6 cellular contexts compared by ENCODE assay signal in the genomic region with DNA sequence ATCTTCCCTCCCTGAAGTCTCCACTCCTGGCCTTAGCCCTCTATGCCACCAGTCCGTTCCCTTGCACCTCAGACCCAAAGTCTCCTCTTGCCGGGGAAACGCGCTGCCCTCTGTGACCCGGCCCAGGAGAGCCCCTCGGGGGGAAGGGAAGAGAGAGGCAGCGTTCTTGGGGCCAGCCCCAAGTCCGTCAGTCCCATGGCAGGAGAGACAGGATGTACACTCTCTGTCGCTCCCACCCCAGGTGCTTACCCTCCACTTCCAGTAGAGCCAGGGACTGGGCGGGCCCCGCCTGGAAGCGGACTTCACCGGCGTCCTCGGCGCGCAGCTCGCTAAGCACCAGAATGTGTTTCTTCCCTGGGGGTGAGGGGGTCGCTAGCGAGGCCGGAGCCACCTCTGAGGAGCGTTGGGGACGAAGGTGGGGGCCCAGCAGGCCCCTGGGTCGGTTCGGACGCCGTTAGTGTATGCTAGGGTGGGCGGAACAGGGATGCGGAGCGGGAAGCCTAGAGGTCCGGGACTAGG. TPM values are rescaled to one million over a fixed set of nuclear protein-coding genes. Genes with fewer than 3 reads are reported as not detected.
DNase-seq lines count a peak whose midpoint lies in the region; ATAC-seq and TF ChIP-seq lines count a peak whose summit lies in the region.

No MANE protein-coding gene starts in this region.

- H3K27me3 Mint-ChIP-seq in naive B cell, result peaks cover 32 to 89% (median 86%) of the 10 kb centered on the region in 3 donors

- H3K36me3 ChIP-seq in adrenal gland (replicated peaks in 1 of 2), result no peaks in the 10 kb centered on the region

- DNase-seq in DMS53 (lab: John Stamatoyannopoulos, UW) (peak; percentile 82), adrenal gland (peak in 2 of 7 donors; percentile 52 to 73), naive B cell (no peak), SIG-M5 (lab: John Stamatoyannopoulos, UW) (no peak), NAMALWA (ENCODE audit: low spot score) (no peak)

- intact Hi-C loops in adrenal gland (cut with DNase I), result no loop called here

- peak overlapping the region; percentile 69 to 87 (median 79) for H3K4me3 Mint-ChIP-seq in naive B cell

- ATAC-seq in HG02938 (IDR thresholded peaks at IDR 0.05; ENCODE audit: unreplicated experiment) (peak; percentile 12), naive B cell (ENCODE audit: low read depth in 2 of 2) (peak; percentile 4 to 11)

- H3K4me3 ChIP-seq in adrenal gland, result peak overlapping the region in 2 of 4 donors; percentile 61 to 62

- H3K27me3 ChIP-seq in adrenal gland, result no peaks in the 10 kb centered on the region

- TF ChIP-seq POLR2A in adrenal gland (IDR thresholded peaks at IDR 0.05), result no peak

- no peaks in the 10 kb centered on the region for H3K9me3 ChIP-seq in adrenal gland (replicated peaks in 1 of 3)

- peak overlapping the region in 3 of 6 donors; percentile 56 to 90 (median 65) for H3K27ac Mint-ChIP-seq in naive B cell

- peaks cover 11 to 13% (median 12%) of the 10 kb centered on the region in 3 donors for H3K4me1 Mint-ChIP-seq in naive B cell

- TF ChIP-seq CTCF in adrenal gland (IDR thresholded peaks at IDR 0.05), result no peak

- H3K4me1 ChIP-seq in adrenal gland (replicated peaks in 1 of 2), result peaks cover 14 to 16% of the 10 kb centered on the region in 2 donors

- peak overlapping the region in 3 of 5 donors; percentile 11 to 84 (median 76) for H3K27ac ChIP-seq in adrenal gland

- H3K36me3 Mint-ChIP-seq in naive B cell, result peaks cover 0 to 5% of the 10 kb centered on the region in 2 donors

- peaks cover 0 to 5% (median 0%) of the 10 kb centered on the region in 7 donors for H3K9me3 Mint-ChIP-seq in naive B cell

- WGBS in adrenal gland, 4 donors, result 0 to 2% (median 1%) methylated on average over 3 to 31 of the region's 31 CpGs

RNA-seq across cellular contexts. Expression of a gene that starts 8.1 kb away (rescaled TPM):
- total RNA-seq in adrenal gland, result 10 to 100 TPM in 5 of 8 donors, 1 to 10 TPM in 3; 6.2 to 16.2 (median 10.4) TPM
- 10 to 100 TPM in 2 of 3 donors, 1 to 10 TPM in 1; 7.5 to 12.1 (median 10.2) TPM for polyA plus RNA-seq in adrenal gland
- 1 to 10 TPM in 1 of 6 donors, not detected in 5; 1.2 TPM for polyA plus RNA-seq in naive B cell (ENCODE audit: low read depth in 6 of 6)

RNA-seq across cellular contexts. Expression of a gene that starts 8.3 kb away (rescaled TPM):
- 100 to 1,000 TPM in 3 of 8 donors, 10 to 100 TPM in 5; 42.0 to 196 (median 88.6) TPM for total RNA-seq in adrenal gland
- 10 to 100 TPM in 2 of 3 donors, 1 to 10 TPM in 1; 9.1 to 49.8 (median 44.2) TPM for polyA plus RNA-seq in adrenal gland
- polyA plus RNA-seq in naive B cell (ENCODE audit: low read depth in 6 of 6), result 1 to 10 TPM in 1 of 6 donors, under 1 TPM in 5; 0.17 to 5.0 (median 0.41) TPM

RNA-seq across cellular contexts. Expression of a gene that starts 19.4 kb away (rescaled TPM):
- total RNA-seq in adrenal gland, result 100 to 1,000 TPM; 127 to 215 (median 169) TPM
- polyA plus RNA-seq in adrenal gland (100 to 1,000 TPM in 2 of 3 donors, 10 to 100 TPM in 1; 63.9 to 427 (median 408) TPM), naive B cell (ENCODE audit: low read depth in 6 of 6) (not detected)

RNA-seq across cellular contexts. Expression of a gene that starts 20.2 kb away (rescaled TPM):
- total RNA-seq in adrenal gland, result 100 to 1,000 TPM in 2 of 8 donors, 10 to 100 TPM in 6; 24.6 to 337 (median 41.0) TPM
- polyA plus RNA-seq in adrenal gland (100 to 1,000 TPM in 1 of 3 donors, 10 to 100 TPM in 2; 18.9 to 120 (median 44.6) TPM), naive B cell (ENCODE audit: low read depth in 6 of 6) (not detected)

RNA-seq across cellular contexts. Expression of a gene that starts 37.6 kb away (rescaled TPM):
- total RNA-seq in adrenal gland, result 1 to 10 TPM in 2 of 8 donors, under 1 TPM in 2, not detected in 4; 0.15 to 2.2 (median 1.1) TPM
- 10 to 100 TPM in 1 of 3 donors, 1 to 10 TPM in 1, under 1 TPM in 1; 0.31 to 16.3 (median 1.8) TPM for polyA plus RNA-seq in adrenal gland
- not detected for polyA plus RNA-seq in naive B cell (ENCODE audit: low read depth in 6 of 6)

Comparison
In these comparisons a context has a peak if more than half of its experiments do, and no peak if none do; other contexts are left out.
1. RNA of a gene that starts 19.4 kb away (polyA plus RNA-seq): 63.9 to 427 TPM in adrenal gland; not detected in naive B cell; every median in the first group is over 10 times any median in the second.